Comparison of ENCODE assay signal across 15 cellular contexts in the genomic region with DNA sequence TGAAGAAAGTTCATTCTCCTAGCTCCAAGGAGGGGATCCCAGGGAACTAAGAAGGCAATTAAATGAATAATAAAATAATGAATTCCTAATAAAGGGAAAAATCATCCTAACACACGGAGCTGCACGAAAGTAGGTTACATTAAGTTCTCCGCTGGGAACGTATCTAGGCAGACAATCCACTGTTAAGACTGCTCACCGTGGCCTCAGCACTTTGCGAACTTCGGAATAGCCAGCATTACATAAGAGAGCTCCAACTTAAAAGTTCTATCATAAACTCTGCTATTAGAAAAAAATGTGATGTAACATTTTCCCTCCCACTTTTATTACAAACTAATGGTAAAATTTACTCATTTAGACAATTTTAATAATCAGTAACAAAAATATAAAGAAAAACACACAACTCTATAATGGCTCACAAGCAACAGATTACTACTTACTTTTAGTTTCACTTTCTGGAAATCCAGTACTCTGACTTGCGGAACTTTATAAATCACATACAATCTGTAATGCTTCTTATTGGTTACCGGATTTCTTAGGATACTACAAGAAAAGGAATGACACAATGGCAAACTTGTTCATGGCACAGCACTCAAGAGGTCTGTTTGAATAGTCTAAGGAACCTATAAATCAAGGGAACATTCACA. TPM values are rescaled to one million over a fixed set of nuclear protein-coding genes. Genes with fewer than 3 reads are reported as not detected.
DNase-seq lines count a peak whose midpoint lies in the region; ATAC-seq and TF ChIP-seq lines count a peak whose summit lies in the region.
"Had no signal": no experiment of that assay in that cellular context is flagged by ENCODE, and none has a peak within 500 bp of the region (broad histone marks: within the 10 kb centered on the region; RNA-seq: fewer than 3 reads in every experiment).

No MANE protein-coding gene starts in this region.

- peaks cover 8% of the 10 kb centered on the region for H3K4me1 ChIP-seq in CD4-positive, CD25-positive, alpha-beta regulatory T cell (ENCODE audit: control insufficient read depth, insufficient read depth, low read length, poor library complexity, severe bottlenecking)
- H3K4me1 ChIP-seq in neutrophil (ENCODE audit: control insufficient read depth in 1 of 2, insufficient read depth in 1 of 2, low read depth in 1 of 2, low read length in 1 of 2), result no peaks in the 10 kb centered on the region

- peak overlapping the region; percentile 2 for H3K27ac ChIP-seq in CD4-positive, CD25-positive, alpha-beta regulatory T cell (ENCODE audit: insufficient read depth, low read length, poor library complexity, severe bottlenecking)
- peak overlapping the region; percentile 3 for H3K27ac ChIP-seq in neutrophil
- H3K27ac ChIP-seq: RWPE1 had no signal

- H3K9me3 ChIP-seq in CD4-positive, CD25-positive, alpha-beta regulatory T cell (ENCODE audit: control insufficient read depth in 2 of 2, low read length in 2 of 2), result no peaks in the 10 kb centered on the region
- H3K9me3 ChIP-seq in T-helper 17 cell (ENCODE audit: control insufficient read depth, low read length, poor library complexity, severe bottlenecking) (no peaks in the 10 kb centered on the region), neutrophil (no peaks in the 10 kb centered on the region)

- H3K4me1 Mint-ChIP-seq in activated T-cell treated with anti-CD3 and anti-CD28 coated beads, Interleukin-2, amount 50 U/mL, for 24 hours (ENCODE audit: low read depth), result peaks cover 44% of the 10 kb centered on the region
- peaks cover 28% of the 10 kb centered on the region for H3K4me1 Mint-ChIP-seq in activated T-cell treated with anti-CD3 and anti-CD28 coated beads, Interleukin-2, amount 50 U/mL, for 4 hours (ENCODE audit: low read depth)
- H3K4me1 Mint-ChIP-seq in CD4-positive, CD25-positive, alpha-beta regulatory T cell, result peaks cover 11 to 40% (median 31%) of the 10 kb centered on the region in 4 donors
- H3K4me1 Mint-ChIP-seq in T-helper 17 cell, result peaks cover 15% of the 10 kb centered on the region

- H3K36me3 Mint-ChIP-seq in activated T-cell treated with anti-CD3 and anti-CD28 coated beads, Interleukin-2, amount 50 U/mL, for 24 hours (ENCODE audit: low read depth), result peaks cover 99% of the 10 kb centered on the region
- H3K36me3 Mint-ChIP-seq in activated T-cell treated with anti-CD3 and anti-CD28 coated beads, Interleukin-2, amount 50 U/mL, for 4 hours (ENCODE audit: insufficient read depth), result peaks cover 59% of the 10 kb centered on the region
- peaks cover 58% of the 10 kb centered on the region for H3K36me3 Mint-ChIP-seq in CD4-positive, CD25-positive, alpha-beta regulatory T cell
- peaks cover 6% of the 10 kb centered on the region for H3K36me3 Mint-ChIP-seq in T-helper 17 cell (ENCODE audit: low read depth)

- no peaks in the 10 kb centered on the region for H3K27me3 Mint-ChIP-seq in activated T-cell treated with anti-CD3 and anti-CD28 coated beads, Interleukin-2, amount 50 U/mL, for 24 hours
- H3K27me3 Mint-ChIP-seq in activated T-cell treated with anti-CD3 and anti-CD28 coated beads, Interleukin-2, amount 50 U/mL, for 4 hours (ENCODE audit: low read depth), result no peaks in the 10 kb centered on the region
- no peaks in the 10 kb centered on the region for H3K27me3 Mint-ChIP-seq in CD4-positive, CD25-positive, alpha-beta regulatory T cell
- H3K27me3 Mint-ChIP-seq in T-helper 17 cell, result no peaks in the 10 kb centered on the region

- TF ChIP-seq CTCF in neutrophil (IDR thresholded peaks at IDR 0.05), result no peak

- H3K27ac Mint-ChIP-seq in activated T-cell treated with anti-CD3 and anti-CD28 coated beads, Interleukin-2, amount 50 U/mL, for 24 hours, result peak overlapping the region; percentile 74
- H3K27ac Mint-ChIP-seq in CD4-positive, CD25-positive, alpha-beta regulatory T cell, result peak overlapping the region in 2 of 3 donors; percentile 13 to 43
- peak overlapping the region; percentile 11 for H3K27ac Mint-ChIP-seq in T-helper 17 cell

- H3K36me3 ChIP-seq in CD4-positive, CD25-positive, alpha-beta regulatory T cell (ENCODE audit: control insufficient read depth, insufficient read depth, low read length), result peaks cover 73% of the 10 kb centered on the region
- H3K36me3 ChIP-seq in neutrophil, result peaks cover 48% of the 10 kb centered on the region

- no peak for DNase-seq in activated T-cell treated with anti-CD3 and anti-CD28 coated beads, Interleukin-2, amount 50 U/mL, for 24 hours
- no peak for DNase-seq in activated T-cell treated with anti-CD3 and anti-CD28 coated beads, Interleukin-2, amount 50 U/mL, for 4 hours
- DNase-seq in CD4-positive, CD25-positive, alpha-beta regulatory T cell, result no peak
- DNase-seq in T-helper 17 cell (no peak), NCI-H1694 (lab: John Stamatoyannopoulos, UW) (no peak)
- DNase-seq: EL, NCI-H1048, NCI-H146, NCI-H2081 treated with DMSO at 0.1 percent for 48 hours, NCI-H510A treated with DMSO at 0.1 percent for 48 hours, NCI-H82, PC-3 had no signal

- no peak for ATAC-seq in activated T-cell treated with anti-CD3 and anti-CD28 coated beads, Interleukin-2, amount 50 U/mL, for 4 hours
- no peak for ATAC-seq in CD4-positive, CD25-positive, alpha-beta regulatory T cell (ENCODE audit: low read depth in 2 of 2)
- ATAC-seq in T-helper 17 cell (no peak), GM18517 (IDR thresholded peaks at IDR 0.05; ENCODE audit: unreplicated experiment) (no peak)
- ATAC-seq: PC-3 had no signal

- H3K9me3 Mint-ChIP-seq in activated T-cell treated with anti-CD3 and anti-CD28 coated beads, Interleukin-2, amount 50 U/mL, for 24 hours, result no peaks in the 10 kb centered on the region
- no peaks in the 10 kb centered on the region for H3K9me3 Mint-ChIP-seq in activated T-cell treated with anti-CD3 and anti-CD28 coated beads, Interleukin-2, amount 50 U/mL, for 4 hours
- no peaks in the 10 kb centered on the region for H3K9me3 Mint-ChIP-seq in CD4-positive, CD25-positive, alpha-beta regulatory T cell

- no peaks in the 10 kb centered on the region for H3K27me3 ChIP-seq in CD4-positive, CD25-positive, alpha-beta regulatory T cell (ENCODE audit: control insufficient read depth, insufficient read depth, low read length)
- H3K27me3 ChIP-seq in neutrophil, result no peaks in the 10 kb centered on the region

- no peak overlapping the region for H3K4me3 Mint-ChIP-seq in activated T-cell treated with anti-CD3 and anti-CD28 coated beads, Interleukin-2, amount 50 U/mL, for 24 hours
- no peak overlapping the region for H3K4me3 Mint-ChIP-seq in activated T-cell treated with anti-CD3 and anti-CD28 coated beads, Interleukin-2, amount 50 U/mL, for 4 hours
- H3K4me3 Mint-ChIP-seq in CD4-positive, CD25-positive, alpha-beta regulatory T cell, result peak overlapping the region in 2 of 4 donors; percentile 4 to 29
- no peak overlapping the region for H3K4me3 Mint-ChIP-seq in T-helper 17 cell

- H3K4me3 ChIP-seq in CD4-positive, CD25-positive, alpha-beta regulatory T cell (ENCODE audit: low read depth, low read length), result no peak overlapping the region
- H3K4me3 ChIP-seq in neutrophil (ENCODE audit: low read depth in 1 of 2, low read length in 1 of 2), result no peak overlapping the region

RNA-seq across cellular contexts. Expression of gene SNRPA1, which starts 8.5 kb away (rescaled TPM):
- 100 to 1,000 TPM; 229 to 264 (median 233) TPM for total RNA-seq in activated T-cell treated with anti-CD3 and anti-CD28 coated beads, Interleukin-2, amount 50 U/mL, for 4 hours
- total RNA-seq in CD4-positive, CD25-positive, alpha-beta regulatory T cell, result 176 TPM
- polyA plus RNA-seq in CD4-positive, CD25-positive, alpha-beta regulatory T cell, result 10 to 100 TPM; 67.0 to 85.2 (median 68.4) TPM
- 100 to 1,000 TPM; 166 to 206 TPM for total RNA-seq in T-helper 17 cell

RNA-seq across cellular contexts. Expression of gene SELENOS, which starts 9.3 kb away (rescaled TPM):
- 10 to 100 TPM; 51.8 to 68.1 (median 55.2) TPM for total RNA-seq in activated T-cell treated with anti-CD3 and anti-CD28 coated beads, Interleukin-2, amount 50 U/mL, for 4 hours
- 32.3 TPM for total RNA-seq in CD4-positive, CD25-positive, alpha-beta regulatory T cell
- polyA plus RNA-seq in CD4-positive, CD25-positive, alpha-beta regulatory T cell, result 10 to 100 TPM; 56.8 to 72.5 (median 60.0) TPM
- total RNA-seq in T-helper 17 cell, result 10 to 100 TPM; 28.0 to 36.3 TPM

RNA-seq across cellular contexts. Expression of gene CHSY1, which starts 34.7 kb away (rescaled TPM):
- total RNA-seq in activated T-cell treated with anti-CD3 and anti-CD28 coated beads, Interleukin-2, amount 50 U/mL, for 4 hours, result 10 to 100 TPM; 79.7 to 94.4 (median 88.0) TPM
- 24.8 TPM for total RNA-seq in CD4-positive, CD25-positive, alpha-beta regulatory T cell
- 1 to 10 TPM; 2.4 to 3.8 (median 2.6) TPM for polyA plus RNA-seq in CD4-positive, CD25-positive, alpha-beta regulatory T cell
- 10 to 100 TPM; 10.5 to 12.9 TPM for total RNA-seq in T-helper 17 cell

Comparison
In these comparisons a context has a peak if more than half of its experiments do, and no peak if none do; other contexts are left out.
1. H3K27ac Mint-ChIP-seq: peak in every context shown above with its lines; median percentile 74 in activated T-cell treated with anti-CD3 and anti-CD28 coated beads, Interleukin-2, amount 50 U/mL, for 24 hours; 28 in CD4-positive, CD25-positive, alpha-beta regulatory T cell; 11 in T-helper 17 cell.